In genomic region chr2:96205888-96206287, GRCh38 we compare ENCODE assay signal across 9 cellular contexts. TPM values are rescaled to one million over a fixed set of nuclear protein-coding genes. Genes with fewer than 3 reads are reported as not detected.
DNase-seq lines count a peak whose midpoint lies in the region; ATAC-seq and TF ChIP-seq lines count a peak whose summit lies in the region.
"Had no signal": no experiment of that assay in that cellular context is flagged by ENCODE, and none has a peak within 500 bp of the region (broad histone marks: within the 10 kb centered on the region; RNA-seq: fewer than 3 reads in every experiment).

No MANE protein-coding gene starts in this region.

- peaks cover 69% of the 10 kb centered on the region for H4K20me1 ChIP-seq in SK-N-SH (ENCODE audit: insufficient read depth)

- H3K79me2 ChIP-seq in SK-N-SH (ENCODE audit: insufficient read depth) = peaks cover 88% of the 10 kb centered on the region

- ATAC-seq in SK-N-SH treated with all-trans-retinoic acid at 6 μM for 48 hours (no peak), WTC11 (no peak), HG02973 (IDR thresholded peaks at IDR 0.05; ENCODE audit: unreplicated experiment) (no peak)
- no peak for ATAC-seq in stimulated activated naive B cell treated with anti-CD40 and anti-IgM and Interleukin-4, amounts not matched to agents 10 μg/mL and 1 μg/mL and 100 μg/mL, for 72 hours (replicated peaks)

- H3K4me1 Mint-ChIP-seq in WTC11 = peaks cover 62% of the 10 kb centered on the region
- peaks cover 32 to 67% of the 10 kb centered on the region in 2 donors for H3K4me1 Mint-ChIP-seq in stimulated activated naive B cell treated with anti-CD40 and anti-IgM and Interleukin-4, amounts not matched to agents 10 μg/mL and 1 μg/mL and 100 μg/mL, for 72 hours

- no peak for TF ChIP-seq RAD21 in SK-N-SH (IDR thresholded peaks at IDR 0.05; ENCODE audit: low read length)

- H3K4me1 ChIP-seq in SK-N-SH (ENCODE audit: control insufficient read depth in 1 of 2, insufficient read depth in 2 of 2, low read depth in 1 of 2, low read length in 1 of 2) = peaks cover 25 to 27% of the 10 kb centered on the region in 2 experiments; a peak in 3 of 4 replicates
- peaks cover 4 to 66% (median 17%) of the 10 kb centered on the region in 4 donors for H3K4me1 ChIP-seq in Peyer's patch

- POLR2A ChIA-PET in SK-N-SH (lab: Yijun Ruan, JAX) (no interaction called here), WTC11 (lab: Charles Lee) (no interaction called here)

- H3K9me3 Mint-ChIP-seq in WTC11 = no peaks in the 10 kb centered on the region
- H3K9me3 Mint-ChIP-seq in stimulated activated naive B cell treated with anti-CD40 and anti-IgM and Interleukin-4, amounts not matched to agents 10 μg/mL and 1 μg/mL and 100 μg/mL, for 72 hours = no peaks in the 10 kb centered on the region

- H3K9me3 ChIP-seq in SK-N-SH (no peaks in the 10 kb centered on the region), Peyer's patch (no peaks in the 10 kb centered on the region)

- H3F3A ChIP-seq in SK-N-SH (replicated peaks; ENCODE audit: insufficient read depth) = peaks cover 4% of the 10 kb centered on the region

- peaks cover 14% of the 10 kb centered on the region for H3K36me3 Mint-ChIP-seq in WTC11
- H3K36me3 Mint-ChIP-seq in stimulated activated naive B cell treated with anti-CD40 and anti-IgM and Interleukin-4, amounts not matched to agents 10 μg/mL and 1 μg/mL and 100 μg/mL, for 72 hours = peaks cover 35 to 36% of the 10 kb centered on the region in 2 donors

- CTCF ChIA-PET in SK-N-SH (lab: Yijun Ruan, JAX) (interaction anchor here (0.7 to 2.3 kb wide), 5 partner anchors 10 to 213 kb away, joined by 3 to 7 read pairs (median 4); no protein-coding TSS in a partner anchor), WTC11 (lab: Charles Lee) (interaction anchor here (1.4 kb wide), 1 partner anchor 89 kb away, joined by 7 read pairs; the partner anchor contains the start of gene ADRA2B)

- peak overlapping the region; percentile 41 for H3K4me2 ChIP-seq in SK-N-SH

- no peaks in the 10 kb centered on the region for H3K36me3 ChIP-seq in SK-N-SH (replicated peaks in 1 of 2; ENCODE audit: control insufficient read depth in 1 of 2, insufficient read depth in 2 of 2, low read length in 1 of 2)
- no peaks in the 10 kb centered on the region for H3K36me3 ChIP-seq in Peyer's patch

- no peak overlapping the region for H2AFZ ChIP-seq in SK-N-SH (ENCODE audit: low read depth)

- H3K4me3 ChIP-seq in SK-N-SH (ENCODE audit: low read depth in 2 of 2, low read length in 1 of 2) (peak overlapping the region in 1 of 2 experiments; percentile 74; a peak in 1 of 4 replicates), Peyer's patch (peak overlapping the region in 2 of 4 donors; percentile 3 to 27)

- TF ChIP-seq POLR2A in Peyer's patch (IDR thresholded peaks at IDR 0.05) = no peak

- no peaks in the 10 kb centered on the region for H3K9me2 ChIP-seq in SK-N-SH

- no peaks in the 10 kb centered on the region for H3K27me3 Mint-ChIP-seq in WTC11 (ENCODE audit: low read depth)
- H3K27me3 Mint-ChIP-seq in stimulated activated naive B cell treated with anti-CD40 and anti-IgM and Interleukin-4, amounts not matched to agents 10 μg/mL and 1 μg/mL and 100 μg/mL, for 72 hours = no peaks in the 10 kb centered on the region

- no peak for TF ChIP-seq EP300 in SK-N-SH (IDR thresholded peaks at IDR 0.05; ENCODE audit: borderline replicate concordance in 1 of 2, low read depth in 1 of 2, low read length in 1 of 2)

- H3K27me3 ChIP-seq in SK-N-SH (ENCODE audit: insufficient read depth) = no peaks in the 10 kb centered on the region
- H3K27me3 ChIP-seq in Peyer's patch = no peaks in the 10 kb centered on the region

- H3K9ac ChIP-seq in SK-N-SH = no peak overlapping the region; the same call in 1 of the 2 replicates

- peak overlapping the region; percentile 65 for H3K4me3 Mint-ChIP-seq in WTC11
- peak overlapping the region; percentile 72 to 76 for H3K4me3 Mint-ChIP-seq in stimulated activated naive B cell treated with anti-CD40 and anti-IgM and Interleukin-4, amounts not matched to agents 10 μg/mL and 1 μg/mL and 100 μg/mL, for 72 hours

- H3K27ac ChIP-seq in SK-N-SH (ENCODE audit: low read depth in 2 of 2, low read length in 1 of 2) = peak overlapping the region in 1 of 2 experiments; percentile 37; a peak in 3 of 4 replicates
- H3K27ac ChIP-seq in Peyer's patch = peak overlapping the region in 2 of 4 donors; percentile 14 to 27

- peak overlapping the region; percentile 79 for H3K27ac Mint-ChIP-seq in WTC11
- H3K27ac Mint-ChIP-seq in stimulated activated naive B cell treated with anti-CD40 and anti-IgM and Interleukin-4, amounts not matched to agents 10 μg/mL and 1 μg/mL and 100 μg/mL, for 72 hours = peak overlapping the region; percentile 71

- TF ChIP-seq CTCF in SK-N-SH (IDR thresholded peaks at IDR 0.05) (no peak), WTC11 (IDR thresholded peaks at IDR 0.05) (no peak), Peyer's patch (IDR thresholded peaks at IDR 0.05) (no peak)

- DNase-seq in SK-N-SH (no peak), WTC11 (ENCODE audit: low spot score) (no peak), fibroblast of the conjunctiva (ENCODE audit: low read depth) (peak; percentile 32), Peyer's patch (no peak), NCI-H1417 treated with DMSO at 0.1 percent for 48 hours (lab: John Stamatoyannopoulos, UW) (no peak)
- no peak for DNase-seq in stimulated activated naive B cell treated with anti-CD40 and anti-IgM and Interleukin-4, amounts not matched to agents 10 μg/mL and 1 μg/mL and 100 μg/mL, for 72 hours
- DNase-seq: 8988T had no signal

TF ChIP-seq in SK-N-SH, 30 proteins besides CTCF, POLR2A, EP300 and RAD21:
- TF ChIP-seq TCF12 (IDR thresholded peaks at IDR 0.05) (peak; percentile 29; the same call in 1 of the 2 replicates), USF1 (IDR thresholded peaks at IDR 0.05; ENCODE audit: borderline replicate concordance, low read depth) (no peak)

TF ChIP-seq in SK-N-SH treated with all-trans-retinoic acid at 6 μM for 48 hours, 23 proteins besides CTCF, POLR2A, EP300 and RAD21:
- TF ChIP-seq ZC3H10 (CRISPR knock-in tag; IDR thresholded peaks at IDR 0.05) = no peak
- no peak for TF ChIP-seq ZFP30 (CRISPR knock-in tag; IDR thresholded peaks at IDR 0.05)
- no peak for TF ChIP-seq SNAI2 (CRISPR knock-in tag; IDR thresholded peaks at IDR 0.05)
- no peak for TF ChIP-seq BACH2 (CRISPR knock-in tag; IDR thresholded peaks at IDR 0.05; ENCODE audit: borderline replicate concordance)
- TF ChIP-seq ARNTL (CRISPR knock-in tag; IDR thresholded peaks at IDR 0.05; ENCODE audit: borderline replicate concordance, low read depth) = no peak
- TF ChIP-seq OSR1 (CRISPR knock-in tag; IDR thresholded peaks at IDR 0.05) = no peak
- no peak for TF ChIP-seq TCF4 (CRISPR knock-in tag; IDR thresholded peaks at IDR 0.05; ENCODE audit: borderline replicate concordance)

TF ChIP-seq in WTC11, 78 proteins besides CTCF, POLR2A, EP300 and RAD21:
- TF ChIP-seq NFE2L1 (CRISPR knock-in tag; IDR thresholded peaks at IDR 0.05) (no peak), PRDM15 (CRISPR knock-in tag; IDR thresholded peaks at IDR 0.05) (no peak)

RNA-seq across cellular contexts. Expression of gene STARD7, which starts 2.7 kb away (rescaled TPM):
- polyA plus RNA-seq in SK-N-SH (2012; rRNA removed) = 36.1 and 45.8 TPM in 2 replicates
- polyA plus RNA-seq in SK-N-SH (2012; cell fraction: cytosol; rRNA removed) = 51.1 and 53.2 TPM in 2 replicates
- 32.7 and 48.4 TPM in 2 replicates for polyA plus RNA-seq in SK-N-SH (2012; cell fraction: nucleus; rRNA removed)
- total RNA-seq in WTC11 (2021) = 199 to 217 TPM (median 201 TPM) in 3 replicates
- 100 to 1,000 TPM in 3 of 4 donors, 10 to 100 TPM in 1; 78.4 to 120 (median 112) TPM for total RNA-seq in Peyer's patch

RNA-seq across cellular contexts. Expression of gene TMEM127, which starts 59.9 kb away (rescaled TPM):
- polyA plus RNA-seq in SK-N-SH (2012; rRNA removed) = 40.9 and 47.9 TPM in 2 replicates
- 25.6 and 37.1 TPM in 2 replicates for polyA plus RNA-seq in SK-N-SH (2012; cell fraction: cytosol; rRNA removed)
- 20.5 and 32.1 TPM in 2 replicates for polyA plus RNA-seq in SK-N-SH (2012; cell fraction: nucleus; rRNA removed)
- total RNA-seq in WTC11 (2021) = 22.9 to 25.6 TPM (median 24.7 TPM) in 3 replicates
- total RNA-seq in Peyer's patch = 10 to 100 TPM; 25.6 to 81.4 (median 67.1) TPM
